In the genomic region with DNA sequence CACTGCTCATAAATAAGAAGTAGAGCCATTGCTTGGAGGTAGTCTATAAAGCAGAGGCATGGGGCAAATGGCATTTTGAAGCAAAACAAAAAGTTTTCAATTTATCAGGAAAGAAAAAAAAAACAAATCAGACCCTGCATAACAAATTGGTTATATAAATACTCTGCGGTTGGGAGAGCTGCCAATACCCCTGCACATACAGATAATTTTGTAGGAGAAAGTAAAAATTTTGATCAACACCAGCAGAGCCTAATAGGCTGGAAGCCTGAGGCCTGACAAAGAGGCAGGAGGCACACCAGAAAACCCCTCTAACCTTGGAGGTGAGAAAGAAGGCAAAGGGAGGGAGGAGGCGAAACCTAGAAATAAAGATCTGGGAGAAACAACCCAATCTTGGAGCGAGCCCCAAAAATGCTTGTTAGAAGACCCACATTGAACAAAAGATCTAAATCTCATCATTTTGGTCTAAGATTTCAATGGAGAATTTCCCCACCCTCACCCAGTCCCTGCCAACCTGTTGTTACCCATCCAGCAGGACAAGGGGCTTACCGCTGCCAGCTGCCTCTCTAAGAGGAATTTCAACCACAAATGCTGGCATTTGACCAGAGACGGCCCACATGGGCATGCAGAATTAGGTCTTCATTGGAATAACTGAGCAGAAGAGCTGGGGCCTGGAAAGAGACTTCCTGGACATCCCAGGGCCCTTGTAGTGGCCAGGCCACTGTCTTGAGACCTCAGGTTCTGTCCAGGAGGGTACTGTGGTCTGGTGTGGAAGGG, we compare ENCODE assay signal across 2 cellular contexts.
TF ChIP-seq lines count a peak whose summit lies in the region.

No MANE protein-coding gene starts in this region.

TF ChIP-seq in GM23338, 12 proteins besides CTCF, POLR2A, EP300 and RAD21:
- TF ChIP-seq STAT1 (IDR thresholded peaks at IDR 0.05; ENCODE audit: unreplicated experiment) = no peak
- no peak for TF ChIP-seq ZNF114 (CRISPR knock-in tag; IDR thresholded peaks at IDR 0.05)
- TF ChIP-seq, protein P1, sequence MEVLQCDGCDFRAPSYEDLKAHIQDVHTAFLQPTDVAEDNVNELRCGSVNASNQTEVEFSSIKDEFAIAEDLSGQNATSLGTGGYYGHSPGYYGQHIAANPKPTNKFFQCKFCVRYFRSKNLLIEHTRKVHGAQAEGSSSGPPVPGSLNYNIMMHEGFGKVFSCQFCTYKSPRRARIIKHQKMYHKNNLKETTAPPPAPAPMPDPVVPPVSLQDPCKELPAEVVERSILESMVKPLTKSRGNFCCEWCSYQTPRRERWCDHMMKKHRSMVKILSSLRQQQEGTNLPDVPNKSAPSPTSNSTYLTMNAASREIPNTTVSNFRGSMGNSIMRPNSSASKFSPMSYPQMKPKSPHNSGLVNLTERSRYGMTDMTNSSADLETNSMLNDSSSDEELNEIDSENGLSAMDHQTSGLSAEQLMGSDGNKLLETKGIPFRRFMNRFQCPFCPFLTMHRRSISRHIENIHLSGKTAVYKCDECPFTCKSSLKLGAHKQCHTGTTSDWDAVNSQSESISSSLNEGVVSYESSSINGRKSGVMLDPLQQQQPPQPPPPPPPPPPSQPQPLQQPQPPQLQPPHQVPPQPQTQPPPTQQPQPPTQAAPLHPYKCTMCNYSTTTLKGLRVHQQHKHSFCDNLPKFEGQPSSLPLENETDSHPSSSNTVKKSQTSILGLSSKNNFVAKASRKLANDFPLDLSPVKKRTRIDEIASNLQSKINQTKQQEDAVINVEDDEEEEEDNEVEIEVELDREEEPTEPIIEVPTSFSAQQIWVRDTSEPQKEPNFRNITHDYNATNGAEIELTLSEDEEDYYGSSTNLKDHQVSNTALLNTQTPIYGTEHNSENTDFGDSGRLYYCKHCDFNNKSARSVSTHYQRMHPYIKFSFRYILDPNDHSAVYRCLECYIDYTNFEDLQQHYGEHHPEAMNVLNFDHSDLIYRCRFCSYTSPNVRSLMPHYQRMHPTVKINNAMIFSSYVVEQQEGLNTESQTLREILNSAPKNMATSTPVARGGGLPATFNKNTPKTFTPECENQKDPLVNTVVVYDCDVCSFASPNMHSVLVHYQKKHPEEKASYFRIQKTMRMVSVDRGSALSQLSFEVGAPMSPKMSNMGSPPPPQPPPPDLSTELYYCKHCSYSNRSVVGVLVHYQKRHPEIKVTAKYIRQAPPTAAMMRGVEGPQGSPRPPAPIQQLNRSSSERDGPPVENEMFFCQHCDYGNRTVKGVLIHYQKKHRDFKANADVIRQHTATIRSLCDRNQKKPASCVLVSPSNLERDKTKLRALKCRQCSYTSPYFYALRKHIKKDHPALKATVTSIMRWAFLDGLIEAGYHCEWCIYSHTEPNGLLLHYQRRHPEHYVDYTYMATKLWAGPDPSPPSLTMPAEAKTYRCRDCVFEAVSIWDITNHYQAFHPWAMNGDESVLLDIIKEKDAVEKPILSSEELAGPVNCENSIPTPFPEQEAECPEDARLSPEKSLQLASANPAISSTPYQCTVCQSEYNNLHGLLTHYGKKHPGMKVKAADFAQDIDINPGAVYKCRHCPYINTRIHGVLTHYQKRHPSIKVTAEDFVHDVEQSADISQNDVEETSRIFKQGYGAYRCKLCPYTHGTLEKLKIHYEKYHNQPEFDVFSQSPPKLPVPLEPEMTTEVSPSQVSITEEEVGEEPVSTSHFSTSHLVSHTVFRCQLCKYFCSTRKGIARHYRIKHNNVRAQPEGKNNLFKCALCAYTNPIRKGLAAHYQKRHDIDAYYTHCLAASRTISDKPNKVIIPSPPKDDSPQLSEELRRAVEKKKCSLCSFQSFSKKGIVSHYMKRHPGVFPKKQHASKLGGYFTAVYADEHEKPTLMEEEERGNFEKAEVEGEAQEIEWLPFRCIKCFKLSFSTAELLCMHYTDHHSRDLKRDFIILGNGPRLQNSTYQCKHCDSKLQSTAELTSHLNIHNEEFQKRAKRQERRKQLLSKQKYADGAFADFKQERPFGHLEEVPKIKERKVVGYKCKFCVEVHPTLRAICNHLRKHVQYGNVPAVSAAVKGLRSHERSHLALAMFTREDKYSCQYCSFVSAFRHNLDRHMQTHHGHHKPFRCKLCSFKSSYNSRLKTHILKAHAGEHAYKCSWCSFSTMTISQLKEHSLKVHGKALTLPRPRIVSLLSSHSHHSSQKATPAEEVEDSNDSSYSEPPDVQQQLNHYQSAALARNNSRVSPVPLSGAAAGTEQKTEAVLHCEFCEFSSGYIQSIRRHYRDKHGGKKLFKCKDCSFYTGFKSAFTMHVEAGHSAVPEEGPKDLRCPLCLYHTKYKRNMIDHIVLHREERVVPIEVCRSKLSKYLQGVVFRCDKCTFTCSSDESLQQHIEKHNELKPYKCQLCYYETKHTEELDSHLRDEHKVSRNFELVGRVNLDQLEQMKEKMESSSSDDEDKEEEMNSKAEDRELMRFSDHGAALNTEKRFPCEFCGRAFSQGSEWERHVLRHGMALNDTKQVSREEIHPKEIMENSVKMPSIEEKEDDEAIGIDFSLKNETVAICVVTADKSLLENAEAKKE (CRISPR knock-in tag; IDR thresholded peaks at IDR 0.05) = no peak
- TF ChIP-seq POLR2AphosphoS5 (IDR thresholded peaks at IDR 0.05; ENCODE audit: low read depth) = no peak
- TF ChIP-seq, protein P2, sequence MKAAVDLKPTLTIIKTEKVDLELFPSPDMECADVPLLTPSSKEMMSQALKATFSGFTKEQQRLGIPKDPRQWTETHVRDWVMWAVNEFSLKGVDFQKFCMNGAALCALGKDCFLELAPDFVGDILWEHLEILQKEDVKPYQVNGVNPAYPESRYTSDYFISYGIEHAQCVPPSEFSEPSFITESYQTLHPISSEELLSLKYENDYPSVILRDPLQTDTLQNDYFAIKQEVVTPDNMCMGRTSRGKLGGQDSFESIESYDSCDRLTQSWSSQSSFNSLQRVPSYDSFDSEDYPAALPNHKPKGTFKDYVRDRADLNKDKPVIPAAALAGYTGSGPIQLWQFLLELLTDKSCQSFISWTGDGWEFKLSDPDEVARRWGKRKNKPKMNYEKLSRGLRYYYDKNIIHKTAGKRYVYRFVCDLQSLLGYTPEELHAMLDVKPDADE (IDR thresholded peaks at IDR 0.05) = no peak
- no peak for TF ChIP-seq CREB1 (CRISPR knock-in tag; IDR thresholded peaks at IDR 0.05; ENCODE audit: low read depth)
- TF ChIP-seq EZH2 (IDR thresholded peaks at IDR 0.05; ENCODE audit: low read depth, unreplicated experiment) = no peak
- TF ChIP-seq ZNF331 (CRISPR knock-in tag; IDR thresholded peaks at IDR 0.05; ENCODE audit: low read depth) = no peak

TF ChIP-seq in H1, 55 proteins besides CTCF, POLR2A, EP300 and RAD21:
- TF ChIP-seq BACH1 (IDR thresholded peaks at IDR 0.05; ENCODE audit: low read length) (no peak), CBX5 (IDR thresholded peaks at IDR 0.05; ENCODE audit: low read depth, low read length) (no peak), SIRT6 (IDR thresholded peaks at IDR 0.05; ENCODE audit: low read length) (no peak)
